In the genomic region with DNA sequence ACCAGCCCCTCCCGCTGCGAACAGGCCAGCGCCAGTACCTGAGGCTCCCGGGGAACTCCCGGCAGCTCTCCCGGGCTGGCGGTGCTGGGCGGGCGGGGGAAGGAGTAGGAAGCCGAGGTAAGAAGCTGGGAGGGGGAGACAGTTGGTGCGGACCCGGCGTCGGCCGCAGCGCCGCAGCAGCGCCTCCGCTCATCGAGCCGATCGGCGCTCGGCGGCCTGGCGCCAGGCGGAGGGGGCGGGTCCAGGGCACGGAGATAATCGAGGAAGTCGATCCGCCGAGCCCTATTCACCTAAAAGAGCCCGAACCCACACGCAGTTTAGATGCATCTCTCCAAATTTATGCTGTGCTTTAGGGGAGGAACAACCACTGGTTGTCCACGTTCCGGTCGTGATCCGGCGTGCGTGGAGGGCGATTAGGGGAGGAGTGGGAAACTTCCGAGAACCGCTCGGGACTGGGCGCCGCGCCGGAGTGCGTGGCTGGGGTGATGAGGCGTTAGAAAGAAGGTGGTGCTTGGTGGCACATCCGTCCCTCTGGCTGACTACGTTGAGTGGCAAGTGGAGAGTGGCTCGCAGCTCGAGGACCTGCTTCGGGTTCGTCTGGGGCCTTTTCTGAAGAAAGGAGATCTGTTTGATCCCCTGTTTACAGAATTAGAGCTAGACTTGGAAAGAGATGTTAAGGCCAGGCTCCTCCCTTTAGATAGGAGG, we compare ENCODE assay signal across 8 cellular contexts. TPM values are rescaled to one million over a fixed set of nuclear protein-coding genes. Genes with fewer than 3 reads are reported as not detected.
A peak's percentile ranks its signal among the peaks of the same experiment; 100 is the strongest.
DNase-seq lines count a peak whose midpoint lies in the region; ATAC-seq, FAIRE-seq and TF ChIP-seq lines count a peak whose summit lies in the region.

A gene with protein sequence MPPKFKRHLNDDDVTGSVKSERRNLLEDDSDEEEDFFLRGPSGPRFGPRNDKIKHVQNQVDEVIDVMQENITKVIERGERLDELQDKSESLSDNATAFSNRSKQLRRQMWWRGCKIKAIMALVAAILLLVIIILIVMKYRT (minus strand): TSS at position 194 of the 705 bp plus-strand sequence. CDS start 3,651 bp downstream, outside the sequence.

- peaks cover 51% of the 10 kb centered on the region for H3K4me1 Mint-ChIP-seq in activated CD4-positive, alpha-beta T cell treated with anti-CD3 and anti-CD28 coated beads, Interleukin-2, amount 10 ng/mL, durations not matched to agents 24 days and 14 days

- H3K4me1 ChIP-seq in BLaER1 = peaks cover 25% of the 10 kb centered on the region
- peaks cover 10% of the 10 kb centered on the region for H3K4me1 ChIP-seq in colonic mucosa

- peaks cover 7% of the 10 kb centered on the region for H3K36me3 Mint-ChIP-seq in activated CD4-positive, alpha-beta T cell treated with anti-CD3 and anti-CD28 coated beads, Interleukin-2, amount 10 ng/mL, durations not matched to agents 24 days and 14 days (ENCODE audit: low read depth)

- H3K9ac ChIP-seq in BLaER1 = peak within 1 kb of the TSS; percentile 89
- peak within 1 kb of the TSS; percentile 94 to 95 for H3K9ac ChIP-seq in colonic mucosa (ENCODE audit: low read depth in 2 of 2, low read length in 2 of 2)

- no peaks in the 10 kb centered on the region for H3K27me3 Mint-ChIP-seq in activated CD4-positive, alpha-beta T cell treated with anti-CD3 and anti-CD28 coated beads, Interleukin-2, amount 10 ng/mL, durations not matched to agents 24 days and 14 days

- intact Hi-C loops in activated CD4-positive, alpha-beta T cell treated with anti-CD3 and anti-CD28 coated beads, Interleukin-2, amount 10 ng/mL, durations not matched to agents 24 days and 14 days (cut with micrococcal nuclease) = loop anchor here (1.0 to 5.0 kb wide), 9 partner anchors 39 to 1850 kb away; a partner anchor contains a TSS
- intact Hi-C loops in colonic mucosa (cut with DNase I) (loop anchor here (5.0 kb wide), 1 partner anchor 40 kb away; a partner anchor contains a TSS), left colon (cut with DNase I, micrococcal nuclease) (no loop called here)

- peak within 1 kb of the TSS; percentile 100 for H3K4me3 Mint-ChIP-seq in activated CD4-positive, alpha-beta T cell treated with anti-CD3 and anti-CD28 coated beads, Interleukin-2, amount 10 ng/mL, durations not matched to agents 24 days and 14 days

- peak within 1 kb of the TSS; percentile 100 for H3K27ac Mint-ChIP-seq in activated CD4-positive, alpha-beta T cell treated with anti-CD3 and anti-CD28 coated beads, Interleukin-2, amount 10 ng/mL, durations not matched to agents 24 days and 14 days

- peak within 1 kb of the TSS; percentile 90 for H3K4me3 ChIP-seq in BLaER1
- H3K4me3 ChIP-seq in colonic mucosa = peak within 1 kb of the TSS; percentile 85

- H4K20me1 ChIP-seq in BLaER1 = no peaks in the 10 kb centered on the region; the same call in 1 of the 2 replicates

- TF ChIP-seq CTCF in colonic mucosa (IDR thresholded peaks at IDR 0.05) = no peak

- no peaks in the 10 kb centered on the region for H3K9me3 Mint-ChIP-seq in activated CD4-positive, alpha-beta T cell treated with anti-CD3 and anti-CD28 coated beads, Interleukin-2, amount 10 ng/mL, durations not matched to agents 24 days and 14 days

- H3K27ac ChIP-seq in BLaER1 (peak within 1 kb of the TSS; percentile 88), colonic mucosa (peak within 1 kb of the TSS; percentile 97)

- H3K27me3 ChIP-seq in BLaER1 = no peaks in the 10 kb centered on the region
- no peaks in the 10 kb centered on the region for H3K27me3 ChIP-seq in colonic mucosa

- peak; percentile 93 for FAIRE-seq in GM19239 (lab: Jason Lieb, UNC)

- no peaks in the 10 kb centered on the region for H3K9me3 ChIP-seq in BLaER1
- no peaks in the 10 kb centered on the region for H3K9me3 ChIP-seq in colonic mucosa

- ATAC-seq in HG03439 (IDR thresholded peaks at IDR 0.05; ENCODE audit: unreplicated experiment) (peak; percentile 95), left colon (peak; percentile 88)

- DNase-seq in GM19239 (ENCODE audit: insufficient read length, low spot score) (peak; percentile 70), NCI-H524 (lab: John Stamatoyannopoulos, UW) (peak; percentile 72 to 82), colonic mucosa (peak; percentile 90), left colon (peak; percentile 87 to 93)
- DNase-seq in activated CD4-positive, alpha-beta T cell treated with anti-CD3 and anti-CD28 coated beads, Interleukin-2, amount 10 ng/mL, durations not matched to agents 24 days and 14 days = peak; percentile 95
- DNase-seq in stimulated activated CD4-positive, alpha-beta T cell treated with anti-CD3 and anti-CD28 coated beads, Interleukin-1b, Interleukin-23, amount 100 ng/mL, for 4 hours (ENCODE audit: low read depth in 2 of 2) = peak; percentile 74 to 87

- H3K4me2 ChIP-seq in BLaER1 = peak within 1 kb of the TSS; percentile 92

- H3K36me3 ChIP-seq in BLaER1 (peaks cover 18% of the 10 kb centered on the region), colonic mucosa (no peaks in the 10 kb centered on the region)

RNA-seq across cellular contexts. Expression of the gene that starts here (rescaled TPM):
- total RNA-seq in activated CD4-positive, alpha-beta T cell treated with anti-CD3 and anti-CD28 coated beads, Interleukin-2, amount 10 ng/mL, durations not matched to agents 24 days and 14 days = 7.7 TPM in 2 replicates
- total RNA-seq in colonic mucosa (10 to 100 TPM in 1 of 2 donors, 1 to 10 TPM in 1; 6.4 to 12.4 TPM), left colon (10 to 100 TPM in 1 of 2 donors, 1 to 10 TPM in 1; 8.8 to 10.1 TPM)

Comparison
In these comparisons a context has a peak if more than half of its experiments do, and no peak if none do; other contexts are left out.
1. Peak in every context shown above with its lines: DNase-seq, ATAC-seq, H3K4me3 ChIP-seq and H3K27ac ChIP-seq.
2. intact Hi-C loops: an anchor here in activated CD4-positive, alpha-beta T cell treated with anti-CD3 and anti-CD28 coated beads, Interleukin-2, amount 10 ng/mL, durations not matched to agents 24 days and 14 days (1.0 to 5.0 kb wide) and colonic mucosa (5.0 kb wide); none called in left colon.